Comparison of ENCODE assay signal across 12 cellular contexts in the genomic region with DNA sequence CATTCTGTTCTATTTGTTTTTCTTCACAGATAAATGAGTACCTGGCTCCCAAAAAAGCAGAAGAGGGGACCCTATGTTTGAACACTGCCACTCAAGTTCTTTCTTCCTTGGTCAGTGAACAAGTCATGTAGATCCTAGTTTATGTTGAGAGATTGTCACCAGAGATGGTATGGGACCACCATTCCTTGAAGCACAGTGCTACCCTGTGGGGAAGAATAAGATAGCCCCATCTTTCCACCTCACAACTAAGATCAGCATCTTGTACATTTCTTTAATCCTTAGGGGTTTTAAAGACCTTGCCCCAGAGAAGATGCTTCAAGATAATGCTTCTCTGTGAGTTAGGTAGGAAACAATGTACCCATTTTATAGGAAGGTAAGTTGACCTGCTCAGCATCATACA.
DNase-seq lines count a peak whose midpoint lies in the region; ATAC-seq, FAIRE-seq and TF ChIP-seq lines count a peak whose summit lies in the region.
"Had no signal": no experiment of that assay in that cellular context is flagged by ENCODE, and none has a peak within 500 bp of the region (broad histone marks: within the 10 kb centered on the region; RNA-seq: fewer than 3 reads in every experiment).

No MANE protein-coding gene starts in this region.

- no peak for FAIRE-seq in keratinocyte (lab: Jason Lieb, UNC)
- FAIRE-seq: frontal cortex had no signal

- intact Hi-C loops in activated CD8-positive, alpha-beta T cell treated with anti-CD3 and anti-CD28 coated beads for 36 hours (cut with micrococcal nuclease), result no loop called here

- no peak overlapping the region for H3K27ac Mint-ChIP-seq in activated CD8-positive, alpha-beta T cell treated with anti-CD3 and anti-CD28 coated beads for 36 hours
- H3K27ac Mint-ChIP-seq: natural killer cell treated with Interleukin-12 subunit alpha and Interleukin-12 subunit beta and Interleukin-15 and Interleukin-18, amount 100 ng/mL, for 72 hours had no signal

- H3K27ac ChIP-seq in keratinocyte (ENCODE audit: control insufficient read depth, insufficient read depth, low read length), result no peak overlapping the region
- H3K27ac ChIP-seq: tibial artery had no signal

- POLR2A ChIA-PET in activated CD8-positive, alpha-beta T cell treated with anti-CD3 and anti-CD28 coated beads for 36 hours (lab: Charles Lee), result no interaction called here

- no peak overlapping the region for H2AFZ ChIP-seq in keratinocyte (ENCODE audit: control insufficient read depth, low read length)

- no peaks in the 10 kb centered on the region for H3K9me1 ChIP-seq in keratinocyte (ENCODE audit: control insufficient read depth, extremely low read depth, insufficient read depth, low read length)

- peaks cover 6% of the 10 kb centered on the region for H3K27me3 Mint-ChIP-seq in activated CD8-positive, alpha-beta T cell treated with anti-CD3 and anti-CD28 coated beads for 36 hours

- H3K36me3 ChIP-seq in H7 (replicated peaks; ENCODE audit: control insufficient read depth, insufficient read depth, low read length) (no peaks in the 10 kb centered on the region), keratinocyte (ENCODE audit: control insufficient read depth in 2 of 2, extremely low read depth in 1 of 2, insufficient read depth in 2 of 2, low read length in 2 of 2) (no peaks in the 10 kb centered on the region), HAP-1 (replicated peaks) (no peaks in the 10 kb centered on the region)
- H3K36me3 ChIP-seq: tibial artery had no signal

- TF ChIP-seq CTCF in keratinocyte (optimal IDR thresholded peaks at IDR 0.05 in 1 of 3, IDR thresholded peaks at IDR 0.05 in 1 of 3, conservative IDR thresholded peaks at IDR 0.05 in 1 of 3; ENCODE audit: extremely low read depth in 1 of 3, insufficient read depth in 2 of 3, low read length in 3 of 3), result peak; percentile 8 to 53 (median 9)
- TF ChIP-seq CTCF in activated CD8-positive, alpha-beta T cell treated with anti-CD3 and anti-CD28 coated beads for 36 hours (IDR thresholded peaks at IDR 0.05), result no peak

- no peaks in the 10 kb centered on the region for H3K4me1 ChIP-seq in keratinocyte (ENCODE audit: control insufficient read depth, extremely low read depth, insufficient read depth, low read length)
- H3K4me1 ChIP-seq in HAP-1, result no peaks in the 10 kb centered on the region; the same call in 1 of the 2 replicates
- H3K4me1 ChIP-seq: tibial artery had no signal

- CTCF ChIA-PET in activated CD8-positive, alpha-beta T cell treated with anti-CD3 and anti-CD28 coated beads for 36 hours (lab: Charles Lee), result interaction anchor here (1.4 kb wide), 1 partner anchor 285 kb away, joined by 3 read pairs; no protein-coding TSS in a partner anchor

- no peaks in the 10 kb centered on the region for H3K36me3 Mint-ChIP-seq in activated CD8-positive, alpha-beta T cell treated with anti-CD3 and anti-CD28 coated beads for 36 hours (ENCODE audit: low read depth)
- H3K36me3 Mint-ChIP-seq: natural killer cell treated with Interleukin-12 subunit alpha and Interleukin-12 subunit beta and Interleukin-15 and Interleukin-18, amount 100 ng/mL, for 72 hours had no signal

- H3K79me2 ChIP-seq in keratinocyte (ENCODE audit: control insufficient read depth, insufficient read depth, low read length), result no peaks in the 10 kb centered on the region

- peak; percentile 7 for DNase-seq in CD1c-positive myeloid dendritic cell (ENCODE audit: extremely low spot score)
- peak; percentile 54 for DNase-seq in H7
- peak; percentile 34 for DNase-seq in SW480 (ENCODE audit: low spot score)
- DNase-seq in keratinocyte (ENCODE audit: low read depth, low spot score), result no peak
- no peak for DNase-seq in activated CD8-positive, alpha-beta T cell treated with anti-CD3 and anti-CD28 coated beads for 36 hours
- no peak for DNase-seq in HAP-1 (ENCODE audit: low spot score in 2 of 2)
- DNase-seq in kidney tubule cell (ENCODE audit: low spot score), result no peak
- DNase-seq: stimulated activated CD4-positive, alpha-beta T cell treated with anti-CD3 and anti-CD28 coated beads, Interleukin-2, amount 100 ng/mL, for 24 hours; tibial artery had no signal

- no peak overlapping the region for H3K9ac ChIP-seq in keratinocyte (ENCODE audit: control insufficient read depth, extremely low read depth, insufficient read depth, low read length)

- H3K4me2 ChIP-seq in keratinocyte (ENCODE audit: control insufficient read depth, extremely low read depth, insufficient read depth, low read depth, low read length), result no peak overlapping the region

- H3K4me1 Mint-ChIP-seq in activated CD8-positive, alpha-beta T cell treated with anti-CD3 and anti-CD28 coated beads for 36 hours (ENCODE audit: low read depth), result no peaks in the 10 kb centered on the region

- ATAC-seq in activated CD8-positive, alpha-beta T cell treated with anti-CD3 and anti-CD28 coated beads for 36 hours, result no peak
- no peak for ATAC-seq in GM19023 (IDR thresholded peaks at IDR 0.05; ENCODE audit: unreplicated experiment)
- ATAC-seq: natural killer cell treated with Interleukin-12 subunit alpha and Interleukin-12 subunit beta and Interleukin-15 and Interleukin-18, amount 100 ng/mL, for 72 hours had no signal

- H4K20me1 ChIP-seq in keratinocyte (ENCODE audit: control insufficient read depth, extremely low read depth, insufficient read depth, low read length), result no peaks in the 10 kb centered on the region

- no peak overlapping the region for H3K4me3 Mint-ChIP-seq in activated CD8-positive, alpha-beta T cell treated with anti-CD3 and anti-CD28 coated beads for 36 hours
- H3K4me3 Mint-ChIP-seq: natural killer cell treated with Interleukin-12 subunit alpha and Interleukin-12 subunit beta and Interleukin-15 and Interleukin-18, amount 100 ng/mL, for 72 hours had no signal

- H3K27me3 ChIP-seq in H7 (ENCODE audit: control insufficient read depth, insufficient read depth, low read length) (no peaks in the 10 kb centered on the region), keratinocyte (ENCODE audit: control insufficient read depth, extremely low read depth, insufficient read depth, low read length) (peaks cover 9% of the 10 kb centered on the region), HAP-1 (ENCODE audit: low read depth) (no peaks in the 10 kb centered on the region)

- H3K4me3 ChIP-seq in H7 (ENCODE audit: insufficient read depth, low read depth, low read length) (no peak overlapping the region), keratinocyte (ENCODE audit: control insufficient read depth in 2 of 3, extremely low read depth in 1 of 3, insufficient read depth in 2 of 3, low read depth in 1 of 3, low read length in 3 of 3) (no peak overlapping the region), HAP-1 (no peak overlapping the region)
- H3K4me3 ChIP-seq: tibial artery had no signal

- no peaks in the 10 kb centered on the region for H3K9me3 ChIP-seq in keratinocyte (ENCODE audit: control insufficient read depth, low read depth, low read length)
- H3K9me3 ChIP-seq in HAP-1, result no peaks in the 10 kb centered on the region
- H3K9me3 ChIP-seq: tibial artery had no signal

- dilution Hi-C loops in keratinocyte (cut with MboI; ENCODE audit: extremely low pct_ligation_motif_present, low sequenced_read_pairs), result no loop called here

- in situ Hi-C loops in HAP-1 (cut with MboI; ENCODE audit: low sequenced_read_pairs), result loop anchor here (10.0 kb wide), 1 partner anchor 236 kb away; a partner anchor contains a TSS

- no peaks in the 10 kb centered on the region for H3K9me3 Mint-ChIP-seq in activated CD8-positive, alpha-beta T cell treated with anti-CD3 and anti-CD28 coated beads for 36 hours
- H3K9me3 Mint-ChIP-seq: natural killer cell treated with Interleukin-12 subunit alpha and Interleukin-12 subunit beta and Interleukin-15 and Interleukin-18, amount 100 ng/mL, for 72 hours had no signal

Comparison
In these comparisons a context has a peak if more than half of its experiments do, and no peak if none do; other contexts are left out.
1. DNase-seq: peak in CD1c-positive myeloid dendritic cell (single experiment), H7 (single experiment) and SW480 (single experiment); none in keratinocyte (single experiment), activated CD8-positive, alpha-beta T cell treated with anti-CD3 and anti-CD28 coated beads for 36 hours (single experiment), HAP-1 (0 of 2) and kidney tubule cell (single experiment).